ENCODE assay signal across 8 cellular contexts in genomic region chr5:16894236-16895057, GRCh38. TPM values are rescaled to one million over a fixed set of nuclear protein-coding genes. Genes with fewer than 3 reads are reported as not detected.
DNase-seq lines count a peak whose midpoint lies in the region; ATAC-seq and TF ChIP-seq lines count a peak whose summit lies in the region.

No MANE protein-coding gene starts in this region.

- DNase-seq in HPDE6-E6E7 (ENCODE audit: extremely low spot score), result peak; percentile 73
- peak; percentile 80 for DNase-seq in fibroblast of mammary gland (ENCODE audit: low read depth)
- DNase-seq in cortex of kidney (lab: John Stamatoyannopoulos, UW), result no peak
- no peak for DNase-seq in ovary
- DNase-seq in effector memory CD4-positive, alpha-beta T cell, result no peak

- TF ChIP-seq CTCF in fibroblast of mammary gland (conservative IDR thresholded peaks at IDR 0.05; ENCODE audit: control insufficient read depth, insufficient read depth, low read depth, low read length) (no peak), ovary (IDR thresholded peaks at IDR 0.05) (no peak)

- H3K9me3 ChIP-seq in skeletal muscle satellite cell (replicated peaks; ENCODE audit: low read length), result no peaks in the 10 kb centered on the region
- H3K9me3 ChIP-seq in ovary, result no peaks in the 10 kb centered on the region
- no peaks in the 10 kb centered on the region for H3K9me3 ChIP-seq in effector memory CD4-positive, alpha-beta T cell (ENCODE audit: control insufficient read depth, low read length)

- TF ChIP-seq EP300 in ovary (IDR thresholded peaks at IDR 0.05), result no peak

- no peak for ATAC-seq in HG03175 (IDR thresholded peaks at IDR 0.05; ENCODE audit: unreplicated experiment)

- H3K27me3 ChIP-seq in skeletal muscle satellite cell (ENCODE audit: control insufficient read depth, insufficient read depth, low read length), result no peaks in the 10 kb centered on the region
- no peaks in the 10 kb centered on the region for H3K27me3 ChIP-seq in ovary
- no peaks in the 10 kb centered on the region for H3K27me3 ChIP-seq in effector memory CD4-positive, alpha-beta T cell (replicated peaks; ENCODE audit: control insufficient read depth, insufficient read depth, low read length, poor library complexity, severe bottlenecking)

- no peak overlapping the region for H3K27ac ChIP-seq in ovary
- no peak overlapping the region for H3K27ac ChIP-seq in effector memory CD4-positive, alpha-beta T cell (ENCODE audit: insufficient read depth, low read length, poor library complexity, severe bottlenecking)

- H3K36me3 ChIP-seq in skeletal muscle satellite cell (ENCODE audit: insufficient read depth, low read length) (peaks cover 6% of the 10 kb centered on the region), ovary (no peaks in the 10 kb centered on the region)
- H3K36me3 ChIP-seq in effector memory CD4-positive, alpha-beta T cell (ENCODE audit: control insufficient read depth, insufficient read depth, low read length), result no peaks in the 10 kb centered on the region

- TF ChIP-seq POLR2A in ovary (IDR thresholded peaks at IDR 0.05), result no peak

- intact Hi-C loops in ovary (cut with DNase I), result no loop called here

- H3K4me1 ChIP-seq in skeletal muscle satellite cell (ENCODE audit: control insufficient read depth, insufficient read depth, low read length), result peaks cover 44% of the 10 kb centered on the region
- H3K4me1 ChIP-seq in ovary (ENCODE audit: insufficient read depth), result peaks cover 18% of the 10 kb centered on the region
- H3K4me1 ChIP-seq in effector memory CD4-positive, alpha-beta T cell (ENCODE audit: control insufficient read depth, insufficient read depth, low read length, poor library complexity, severe bottlenecking), result no peaks in the 10 kb centered on the region

- H3K9ac ChIP-seq in skeletal muscle satellite cell (ENCODE audit: low read depth, low read length), result peak overlapping the region; percentile 40

- 76 to 79% (median 77%) methylated on average over 13 of the region's 13 CpGs for WGBS in ovary, 3 donors

- peak overlapping the region; percentile 48 for H3K4me2 ChIP-seq in skeletal muscle satellite cell (ENCODE audit: low read length)

- H3K4me3 ChIP-seq in fibroblast of mammary gland (ENCODE audit: control insufficient read depth, low read depth, low read length) (no peak overlapping the region), skeletal muscle satellite cell (ENCODE audit: low read length) (peak overlapping the region; percentile 2), ovary (no peak overlapping the region)
- H3K4me3 ChIP-seq in effector memory CD4-positive, alpha-beta T cell (ENCODE audit: insufficient read depth, low read depth, low read length, poor library complexity, severe bottlenecking), result no peak overlapping the region

TF ChIP-seq in PFSK-1, 5 proteins besides CTCF, POLR2A, EP300 and RAD21:
- 0 out of 2 replicates have a peak, but pooled peaks have one; percentile 46 for TF ChIP-seq SIN3A (IDR thresholded peaks at IDR 0.05; ENCODE audit: borderline replicate concordance, insufficient read depth, low read length)
- no peak for TF ChIP-seq TAF1 (IDR thresholded peaks at IDR 0.05; ENCODE audit: borderline replicate concordance, insufficient read depth, low read length)
- TF ChIP-seq REST (IDR thresholded peaks at IDR 0.05; ENCODE audit: insufficient read depth in 1 of 2, low read depth in 2 of 2, low read length in 2 of 2), result peak in 1 of 2 experiments; percentile 40; a peak in 1 of 4 replicates
- peak; percentile 30 for TF ChIP-seq FOXP2 (optimal IDR thresholded peaks at IDR 0.05; ENCODE audit: borderline replicate concordance, extremely low read depth, extremely low read length, insufficient read depth)

RNA-seq across cellular contexts. Expression of gene MYO10, which starts 41.6 kb away (rescaled TPM):
- polyA plus RNA-seq in PFSK-1 (2012; ENCODE audit: insufficient read length, low read depth), result 38.3 TPM
- 6.8 and 9.4 TPM in 2 replicates for total RNA-seq in skeletal muscle satellite cell (2012; rRNA removed)
- total RNA-seq in ovary, result 10 to 100 TPM; 13.9 to 35.8 (median 16.3) TPM
- 10 to 100 TPM; 10.8 to 31.8 TPM for polyA plus RNA-seq in ovary

Comparison
In these comparisons a context has a peak if more than half of its experiments do, and no peak if none do; other contexts are left out.
1. DNase-seq: peak in HPDE6-E6E7 (single experiment) and fibroblast of mammary gland (single experiment); none in cortex of kidney (single experiment), ovary (0 of 5) and effector memory CD4-positive, alpha-beta T cell (0 of 3).